ENCODE assay signal across 17 cellular contexts in the genomic region with DNA sequence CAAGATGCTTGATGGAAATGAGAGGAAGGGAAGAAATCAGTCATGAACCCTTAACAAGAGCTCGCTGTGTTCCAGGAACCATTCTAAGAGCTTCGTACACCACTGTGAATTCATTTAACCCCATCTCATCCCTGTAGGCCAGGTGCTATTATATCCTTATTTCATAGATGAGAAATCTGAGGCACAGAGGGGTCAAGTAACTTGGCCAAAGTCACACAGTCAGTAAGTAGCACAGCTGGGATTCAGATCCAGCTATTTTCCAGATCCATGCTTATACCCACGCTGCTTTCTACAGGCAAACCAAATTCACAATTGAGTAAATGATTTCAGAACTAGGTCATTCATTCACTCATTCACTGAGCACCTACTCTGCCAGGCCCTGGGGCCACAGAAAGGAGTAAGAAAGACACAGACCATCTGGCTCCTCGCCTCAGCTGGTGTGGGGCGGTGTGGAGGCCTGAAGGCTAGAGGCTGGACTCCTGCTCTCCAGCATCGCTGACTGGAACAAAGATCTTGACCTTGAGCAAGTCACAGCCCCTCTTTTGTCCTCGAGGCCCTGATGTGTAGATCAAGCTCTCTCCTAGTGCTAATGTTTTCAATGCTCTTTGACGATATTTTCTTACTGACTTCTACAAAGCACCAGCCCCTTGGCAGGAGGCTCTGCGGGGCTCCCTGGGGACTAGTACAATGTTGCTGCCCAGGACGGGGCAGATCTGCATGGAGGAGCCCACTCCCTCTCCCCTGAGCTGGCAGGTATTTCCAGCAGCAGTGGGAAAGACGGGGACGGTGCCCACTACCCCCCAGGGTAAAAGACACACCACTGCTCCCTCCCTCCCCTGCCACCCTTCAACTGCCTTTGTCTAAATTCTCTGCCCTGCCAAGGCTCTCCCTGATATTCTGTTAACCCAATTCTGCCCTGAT.
"Had no signal": no experiment of that assay in that cellular context is flagged by ENCODE, and none has a peak within 500 bp of the region (broad histone marks: within the 10 kb centered on the region; RNA-seq: fewer than 3 reads in every experiment).

No MANE protein-coding gene starts in this region.

- H3K36me3 ChIP-seq: neural progenitor cell, uterus had no signal

- H3K9me3 ChIP-seq: uterus had no signal

- ATAC-seq: activated CD4-positive, CD25-positive, alpha-beta regulatory T cell treated with anti-CD3 and anti-CD28 coated beads, Interleukin-2, amount 50 U/mL, for 24 hours; left ventricle myocardium superior had no signal

- H3K27ac ChIP-seq: heart right ventricle, neural progenitor cell, parathyroid adenoma, uterus had no signal

- H3K36me3 Mint-ChIP-seq: activated naive CD8-positive, alpha-beta T cell treated with anti-CD3 and anti-CD28 coated beads for 36 hours; neural progenitor cell had no signal

- H3K27me3 ChIP-seq: heart right ventricle, neural progenitor cell, uterus had no signal

- H3K27ac Mint-ChIP-seq: activated naive CD8-positive, alpha-beta T cell treated with anti-CD3 and anti-CD28 coated beads for 36 hours; activated T-cell treated with anti-CD3 and anti-CD28 coated beads, Interleukin-2, amount 50 U/mL, for 24 hours; neural progenitor cell; T-helper 2 cell treated with Interferon-gamma antibody and Interleukin-4, amounts not matched to agents 5 μg/mL and 100 μg/mL, for 36 hours had no signal

- H3K4me3 Mint-ChIP-seq: activated naive CD8-positive, alpha-beta T cell treated with anti-CD3 and anti-CD28 coated beads for 36 hours; activated T-cell treated with anti-CD3 and anti-CD28 coated beads, Interleukin-2, amount 50 U/mL, for 24 hours; neural progenitor cell; T-helper 2 cell treated with Interferon-gamma antibody and Interleukin-4, amounts not matched to agents 5 μg/mL and 100 μg/mL, for 36 hours had no signal

- DNase-seq: activated CD4-positive, alpha-beta T cell treated with anti-CD3 and anti-CD28 coated beads, Interleukin-2, amount 50 U/mL, for 4 hours; activated gamma-delta T cell treated with Interleukin-2 at 50 U/mL for 16 hours; activated naive CD8-positive, alpha-beta T cell treated with anti-CD3 and anti-CD28 coated beads for 36 hours; foreskin melanocyte; heart right ventricle; kidney; left ventricle myocardium superior; mesendoderm; stimulated activated CD4-positive, alpha-beta T cell treated with anti-CD3 and anti-CD28 coated beads, Interleukin-4, amount 100 ng/mL, for 4 hours had no signal

- H3K27me3 Mint-ChIP-seq: activated naive CD8-positive, alpha-beta T cell treated with anti-CD3 and anti-CD28 coated beads for 36 hours had no signal

- H3K4me3 ChIP-seq: heart right ventricle, neural progenitor cell, uterus had no signal

- H2AFZ ChIP-seq: neural progenitor cell, parathyroid adenoma had no signal

- H3K9me3 Mint-ChIP-seq: activated naive CD8-positive, alpha-beta T cell treated with anti-CD3 and anti-CD28 coated beads for 36 hours; activated T-cell treated with anti-CD3 and anti-CD28 coated beads, Interleukin-2, amount 50 U/mL, for 24 hours; T-helper 2 cell treated with Interferon-gamma antibody and Interleukin-4, amounts not matched to agents 5 μg/mL and 100 μg/mL, for 36 hours had no signal

- H3K4me2 ChIP-seq: neural progenitor cell had no signal

- H3K4me1 Mint-ChIP-seq: activated naive CD8-positive, alpha-beta T cell treated with anti-CD3 and anti-CD28 coated beads for 36 hours had no signal

- H3K4me1 ChIP-seq: neural progenitor cell, uterus had no signal

- H3K9ac ChIP-seq: neural progenitor cell, parathyroid adenoma had no signal

- FAIRE-seq: bronchial epithelial cell, endothelial cell of umbilical vein, kidney had no signal
